ENCODE assay signal across 6 cellular contexts in the genomic region with DNA sequence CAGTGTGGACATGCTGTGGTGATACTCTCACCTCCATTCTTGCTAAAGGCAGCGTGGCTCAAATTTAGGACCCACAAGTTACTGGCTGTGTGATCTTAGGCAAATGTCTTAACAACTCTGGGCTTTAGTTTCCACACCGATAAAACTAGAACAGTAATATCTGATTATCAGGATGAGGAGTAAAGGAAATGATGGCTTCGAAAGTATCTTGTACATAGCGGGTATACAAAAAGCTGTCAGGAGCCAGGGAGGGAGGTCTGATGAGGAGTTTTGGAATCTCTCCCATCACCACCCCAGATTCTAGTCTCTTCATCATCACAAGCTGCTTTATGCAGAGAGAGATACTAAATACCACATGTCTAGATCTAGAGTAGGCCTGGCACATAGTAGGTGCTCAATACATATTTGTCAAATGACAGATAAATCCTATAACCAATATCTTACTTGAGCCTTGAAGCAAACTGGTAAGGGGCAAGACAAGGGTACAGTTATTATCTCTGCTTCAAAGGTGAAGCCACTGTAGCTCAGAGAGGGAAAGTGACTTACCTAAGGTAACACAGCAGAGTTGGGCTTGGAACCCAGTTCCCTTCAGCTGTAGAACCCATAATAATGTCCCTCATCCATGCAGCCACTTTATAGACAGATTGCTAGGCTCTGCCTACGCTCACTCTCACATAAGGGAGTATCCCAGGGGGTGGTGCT. TPM values are rescaled to one million over a fixed set of nuclear protein-coding genes. Genes with fewer than 3 reads are reported as not detected.
"Had no signal": no experiment of that assay in that cellular context is flagged by ENCODE, and none has a peak within 500 bp of the region (broad histone marks: within the 10 kb centered on the region; RNA-seq: fewer than 3 reads in every experiment).

No MANE protein-coding gene starts in this region.

- H3K27me3 ChIP-seq: right atrium auricular region, tibial nerve had no signal

- H3K4me3 ChIP-seq: right atrium auricular region, tibial nerve had no signal

- H3K4me3 Mint-ChIP-seq: activated CD4-positive, alpha-beta T cell treated with anti-CD3 and anti-CD28 coated beads for 36 hours; endodermal cell had no signal

- H3K27me3 Mint-ChIP-seq: activated CD4-positive, alpha-beta T cell treated with anti-CD3 and anti-CD28 coated beads for 36 hours had no signal

- H3K27ac ChIP-seq: right atrium auricular region, tibial nerve, VCaP had no signal

- H3K36me3 ChIP-seq: right atrium auricular region, tibial nerve had no signal

- DNase-seq: kidney had no signal

- H3K27ac Mint-ChIP-seq: activated CD4-positive, alpha-beta T cell treated with anti-CD3 and anti-CD28 coated beads for 36 hours; endodermal cell had no signal

- H3K9me3 Mint-ChIP-seq: endodermal cell had no signal

- H3K9me3 ChIP-seq: right atrium auricular region, tibial nerve had no signal

RNA-seq across cellular contexts. Expression of a gene that starts 9.5 kb away (rescaled TPM):
- total RNA-seq: endodermal cell had no signal
